2 cellular contexts compared by ENCODE assay signal in the genomic region with DNA sequence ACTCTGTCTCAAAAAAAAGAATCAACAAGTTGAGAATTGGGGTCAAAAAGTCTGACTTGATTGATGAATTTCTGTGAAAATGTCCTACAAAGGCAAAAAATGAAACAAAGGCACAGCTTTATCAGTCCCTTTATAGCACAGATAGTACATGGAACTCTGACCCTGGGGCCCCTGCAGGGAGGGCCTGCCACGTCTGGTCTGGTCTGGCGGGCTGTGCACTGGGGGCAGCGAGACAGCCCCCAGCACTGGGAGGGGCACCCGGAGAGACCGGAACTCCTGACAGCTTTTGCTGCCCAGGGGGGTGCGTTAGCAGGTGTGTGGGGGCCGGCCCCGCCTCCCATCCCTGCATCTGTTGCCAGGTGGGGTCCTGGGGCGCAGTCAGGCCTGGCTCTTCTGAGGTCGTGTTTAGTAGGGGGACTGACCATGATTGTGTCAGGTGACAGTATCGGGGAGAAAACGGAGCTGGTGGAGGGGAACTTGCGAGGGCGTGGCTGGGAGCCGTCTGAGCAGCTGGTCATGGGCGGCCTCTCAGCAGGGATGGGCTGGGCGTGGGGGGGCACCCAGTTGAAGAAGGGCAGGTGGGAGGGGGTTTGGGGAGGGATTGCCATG.
TF ChIP-seq lines count a peak whose summit lies in the region.

No MANE protein-coding gene starts in this region.

TF ChIP-seq in GM12891, 5 proteins besides CTCF, POLR2A, EP300 and RAD21:
- TF ChIP-seq POLR2AphosphoS5 (IDR thresholded peaks at IDR 0.05; ENCODE audit: low read depth, low read length) (no peak), SPI1 (IDR thresholded peaks at IDR 0.05; ENCODE audit: low read depth, low read length) (no peak), POU2F2 (IDR thresholded peaks at IDR 0.05; ENCODE audit: low read depth, low read length) (no peak), TAF1 (IDR thresholded peaks at IDR 0.05; ENCODE audit: low read depth, low read length) (no peak), PAX5 (IDR thresholded peaks at IDR 0.05; ENCODE audit: insufficient read depth, low read length, severe bottlenecking) (no peak)

TF ChIP-seq in K562, 482 proteins besides CTCF, POLR2A, EP300 and RAD21:
- TF ChIP-seq RBM22 (IDR thresholded peaks at IDR 0.05; ENCODE audit: low read depth, low read length, poor library complexity, severe bottlenecking) (peak; percentile 55), DDX20 (tag; IDR thresholded peaks at IDR 0.05; ENCODE audit: low read depth) (no peak), POLR2G (IDR thresholded peaks at IDR 0.05; ENCODE audit: low read depth, low read length) (peak; percentile 31; the same call in 1 of the 2 replicates)
